Comparison of ENCODE assay signal across 1 cellular context in the genomic region with DNA sequence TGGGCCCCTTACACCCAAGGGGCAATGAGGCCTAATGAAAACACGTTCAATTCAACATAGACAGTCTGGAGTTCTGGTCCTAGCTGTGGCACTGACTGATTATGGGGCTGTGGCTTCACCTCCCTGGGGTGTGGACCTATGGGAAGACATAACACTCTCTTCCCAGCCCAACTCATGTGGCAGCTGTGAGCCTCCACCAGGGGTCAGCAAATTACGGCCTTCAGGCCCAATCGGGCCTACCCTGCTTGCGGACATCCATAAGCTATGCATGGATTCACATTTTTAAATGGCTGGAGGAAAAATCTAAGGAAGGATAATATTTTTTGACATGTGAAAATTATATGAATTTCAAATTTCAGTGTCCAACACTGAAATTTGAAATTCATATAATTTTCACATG.
TF ChIP-seq lines count a peak whose summit lies in the region.

No MANE protein-coding gene starts in this region.

TF ChIP-seq in H1, 55 proteins besides CTCF, POLR2A, EP300 and RAD21:
- TF ChIP-seq, protein P1, sequence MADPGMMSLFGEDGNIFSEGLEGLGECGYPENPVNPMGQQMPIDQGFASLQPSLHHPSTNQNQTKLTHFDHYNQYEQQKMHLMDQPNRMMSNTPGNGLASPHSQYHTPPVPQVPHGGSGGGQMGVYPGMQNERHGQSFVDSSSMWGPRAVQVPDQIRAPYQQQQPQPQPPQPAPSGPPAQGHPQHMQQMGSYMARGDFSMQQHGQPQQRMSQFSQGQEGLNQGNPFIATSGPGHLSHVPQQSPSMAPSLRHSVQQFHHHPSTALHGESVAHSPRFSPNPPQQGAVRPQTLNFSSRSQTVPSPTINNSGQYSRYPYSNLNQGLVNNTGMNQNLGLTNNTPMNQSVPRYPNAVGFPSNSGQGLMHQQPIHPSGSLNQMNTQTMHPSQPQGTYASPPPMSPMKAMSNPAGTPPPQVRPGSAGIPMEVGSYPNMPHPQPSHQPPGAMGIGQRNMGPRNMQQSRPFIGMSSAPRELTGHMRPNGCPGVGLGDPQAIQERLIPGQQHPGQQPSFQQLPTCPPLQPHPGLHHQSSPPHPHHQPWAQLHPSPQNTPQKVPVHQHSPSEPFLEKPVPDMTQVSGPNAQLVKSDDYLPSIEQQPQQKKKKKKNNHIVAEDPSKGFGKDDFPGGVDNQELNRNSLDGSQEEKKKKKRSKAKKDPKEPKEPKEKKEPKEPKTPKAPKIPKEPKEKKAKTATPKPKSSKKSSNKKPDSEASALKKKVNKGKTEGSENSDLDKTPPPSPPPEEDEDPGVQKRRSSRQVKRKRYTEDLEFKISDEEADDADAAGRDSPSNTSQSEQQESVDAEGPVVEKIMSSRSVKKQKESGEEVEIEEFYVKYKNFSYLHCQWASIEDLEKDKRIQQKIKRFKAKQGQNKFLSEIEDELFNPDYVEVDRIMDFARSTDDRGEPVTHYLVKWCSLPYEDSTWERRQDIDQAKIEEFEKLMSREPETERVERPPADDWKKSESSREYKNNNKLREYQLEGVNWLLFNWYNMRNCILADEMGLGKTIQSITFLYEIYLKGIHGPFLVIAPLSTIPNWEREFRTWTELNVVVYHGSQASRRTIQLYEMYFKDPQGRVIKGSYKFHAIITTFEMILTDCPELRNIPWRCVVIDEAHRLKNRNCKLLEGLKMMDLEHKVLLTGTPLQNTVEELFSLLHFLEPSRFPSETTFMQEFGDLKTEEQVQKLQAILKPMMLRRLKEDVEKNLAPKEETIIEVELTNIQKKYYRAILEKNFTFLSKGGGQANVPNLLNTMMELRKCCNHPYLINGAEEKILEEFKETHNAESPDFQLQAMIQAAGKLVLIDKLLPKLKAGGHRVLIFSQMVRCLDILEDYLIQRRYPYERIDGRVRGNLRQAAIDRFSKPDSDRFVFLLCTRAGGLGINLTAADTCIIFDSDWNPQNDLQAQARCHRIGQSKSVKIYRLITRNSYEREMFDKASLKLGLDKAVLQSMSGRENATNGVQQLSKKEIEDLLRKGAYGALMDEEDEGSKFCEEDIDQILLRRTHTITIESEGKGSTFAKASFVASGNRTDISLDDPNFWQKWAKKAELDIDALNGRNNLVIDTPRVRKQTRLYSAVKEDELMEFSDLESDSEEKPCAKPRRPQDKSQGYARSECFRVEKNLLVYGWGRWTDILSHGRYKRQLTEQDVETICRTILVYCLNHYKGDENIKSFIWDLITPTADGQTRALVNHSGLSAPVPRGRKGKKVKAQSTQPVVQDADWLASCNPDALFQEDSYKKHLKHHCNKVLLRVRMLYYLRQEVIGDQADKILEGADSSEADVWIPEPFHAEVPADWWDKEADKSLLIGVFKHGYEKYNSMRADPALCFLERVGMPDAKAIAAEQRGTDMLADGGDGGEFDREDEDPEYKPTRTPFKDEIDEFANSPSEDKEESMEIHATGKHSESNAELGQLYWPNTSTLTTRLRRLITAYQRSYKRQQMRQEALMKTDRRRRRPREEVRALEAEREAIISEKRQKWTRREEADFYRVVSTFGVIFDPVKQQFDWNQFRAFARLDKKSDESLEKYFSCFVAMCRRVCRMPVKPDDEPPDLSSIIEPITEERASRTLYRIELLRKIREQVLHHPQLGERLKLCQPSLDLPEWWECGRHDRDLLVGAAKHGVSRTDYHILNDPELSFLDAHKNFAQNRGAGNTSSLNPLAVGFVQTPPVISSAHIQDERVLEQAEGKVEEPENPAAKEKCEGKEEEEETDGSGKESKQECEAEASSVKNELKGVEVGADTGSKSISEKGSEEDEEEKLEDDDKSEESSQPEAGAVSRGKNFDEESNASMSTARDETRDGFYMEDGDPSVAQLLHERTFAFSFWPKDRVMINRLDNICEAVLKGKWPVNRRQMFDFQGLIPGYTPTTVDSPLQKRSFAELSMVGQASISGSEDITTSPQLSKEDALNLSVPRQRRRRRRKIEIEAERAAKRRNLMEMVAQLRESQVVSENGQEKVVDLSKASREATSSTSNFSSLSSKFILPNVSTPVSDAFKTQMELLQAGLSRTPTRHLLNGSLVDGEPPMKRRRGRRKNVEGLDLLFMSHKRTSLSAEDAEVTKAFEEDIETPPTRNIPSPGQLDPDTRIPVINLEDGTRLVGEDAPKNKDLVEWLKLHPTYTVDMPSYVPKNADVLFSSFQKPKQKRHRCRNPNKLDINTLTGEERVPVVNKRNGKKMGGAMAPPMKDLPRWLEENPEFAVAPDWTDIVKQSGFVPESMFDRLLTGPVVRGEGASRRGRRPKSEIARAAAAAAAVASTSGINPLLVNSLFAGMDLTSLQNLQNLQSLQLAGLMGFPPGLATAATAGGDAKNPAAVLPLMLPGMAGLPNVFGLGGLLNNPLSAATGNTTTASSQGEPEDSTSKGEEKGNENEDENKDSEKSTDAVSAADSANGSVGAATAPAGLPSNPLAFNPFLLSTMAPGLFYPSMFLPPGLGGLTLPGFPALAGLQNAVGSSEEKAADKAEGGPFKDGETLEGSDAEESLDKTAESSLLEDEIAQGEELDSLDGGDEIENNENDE (IDR thresholded peaks at IDR 0.05; ENCODE audit: insufficient replicate concordance, low read length), result no peak
- TF ChIP-seq YY1 (IDR thresholded peaks at IDR 0.05; ENCODE audit: low read depth, low read length) (0 out of 2 replicates have a peak, but pooled peaks have one; percentile 45), TEAD4 (IDR thresholded peaks at IDR 0.05; ENCODE audit: low read depth, low read length) (0 out of 2 replicates have a peak, but pooled peaks have one; percentile 16)
TF ChIP-seq in H1: peak in this region for 2.
